In genomic region chr10:102743588-102744373, GRCh38 we compare ENCODE assay signal across 8 cellular contexts. TPM values are rescaled to one million over a fixed set of nuclear protein-coding genes. Genes with fewer than 3 reads are reported as not detected.
DNase-seq lines count a peak whose midpoint lies in the region; ATAC-seq, FAIRE-seq and TF ChIP-seq lines count a peak whose summit lies in the region.

Gene WBP1L, plus strand, starts transcription at chr10:102743948. Its CDS starts 106 bp downstream, at chr10:102744054.

- POLR2A ChIA-PET in AG04450 (lab: Yijun Ruan, JAX) = interaction anchor here (0.7 to 1.4 kb wide), 8 partner anchors 9 to 80 kb away, joined by 3 to 7 read pairs (median 4); partner anchors contain the start of genes ARL3 and SFXN2

- peaks cover 5 to 6% of the 10 kb centered on the region in 2 donors for H3K4me1 ChIP-seq in small intestine (ENCODE audit: control insufficient read depth in 2 of 2, insufficient read depth in 1 of 2, low read depth in 1 of 2, low read length in 1 of 2)

- no peaks in the 10 kb centered on the region for H3K36me3 ChIP-seq in bronchial epithelial cell (ENCODE audit: control insufficient read depth, insufficient read depth, low read length)
- no peaks in the 10 kb centered on the region for H3K36me3 ChIP-seq in small intestine (ENCODE audit: control insufficient read depth in 2 of 2, insufficient read depth in 2 of 2, low read length in 2 of 2)

- peak; percentile 96 for ATAC-seq in GM18907 (IDR thresholded peaks at IDR 0.05; ENCODE audit: unreplicated experiment)
- peak; percentile 98 for ATAC-seq in HG03159 (IDR thresholded peaks at IDR 0.05; ENCODE audit: unreplicated experiment)

- DNase-seq in AG04450 (ENCODE audit: low read depth, low spot score) (peak; percentile 99), NCI-H2227 treated with DMSO at 0.1 percent for 48 hours (lab: John Stamatoyannopoulos, UW) (peak; percentile 94), bronchial epithelial cell (ENCODE audit: low read depth) (peak; percentile 99), iPS-NIHi11 (ENCODE audit: low spot score) (peak; percentile 98), small intestine (peak; percentile 100)

- WGBS in small intestine, 3 donors = 1% methylated on average over 31 to 37 of the region's 37 CpGs

- FAIRE-seq in bronchial epithelial cell (lab: Jason Lieb, UNC) = no peak
- peak; percentile 94 for FAIRE-seq in small intestine (lab: Jason Lieb, UNC)

- H3K27me3 ChIP-seq in AG04450 (ENCODE audit: control insufficient read depth, insufficient read depth, low read length) (no peaks in the 10 kb centered on the region), bronchial epithelial cell (ENCODE audit: control insufficient read depth, insufficient read depth, low read length) (no peaks in the 10 kb centered on the region), small intestine (ENCODE audit: control insufficient read depth in 2 of 2, insufficient read depth in 2 of 2, low read length in 2 of 2) (no peaks in the 10 kb centered on the region)

- H3K4me3 ChIP-seq in AG04450 (ENCODE audit: low read depth, low read length) (peak within 1 kb of the TSS; percentile 97), WI38 (ENCODE audit: low read depth, low read length) (peak within 1 kb of the TSS; percentile 99), bronchial epithelial cell (ENCODE audit: low read depth, low read length) (peak within 1 kb of the TSS; percentile 98), small intestine (ENCODE audit: low read depth in 1 of 2, low read length in 2 of 2) (peak within 1 kb of the TSS; percentile 75 to 77)

- no peak within 1 kb of the TSS for H3K27ac ChIP-seq in AG04450 (ENCODE audit: low read depth, low read length)
- peak within 1 kb of the TSS; percentile 12 to 71 for H3K27ac ChIP-seq in small intestine (ENCODE audit: low read depth in 1 of 2, low read length in 1 of 2)

- H3K9me3 ChIP-seq in AG04450 (ENCODE audit: control insufficient read depth, insufficient read depth, low read length) = no peaks in the 10 kb centered on the region
- no peaks in the 10 kb centered on the region for H3K9me3 ChIP-seq in small intestine (ENCODE audit: control insufficient read depth, low read depth)

- no peak for TF ChIP-seq CTCF in AG04450 (IDR thresholded peaks at IDR 0.05; ENCODE audit: low read depth, low read length)
- TF ChIP-seq CTCF in WI38 (IDR thresholded peaks at IDR 0.05; ENCODE audit: low read depth, low read length) = no peak
- TF ChIP-seq CTCF in bronchial epithelial cell (IDR thresholded peaks at IDR 0.05; ENCODE audit: insufficient read depth, low read length, severe bottlenecking) = no peak

- CTCF ChIA-PET in AG04450 (lab: Charles Lee) = interaction anchor here (0.9 to 2.3 kb wide), 2 partner anchors 9 to 158 kb away, joined by 3 to 9 read pairs; no protein-coding TSS in a partner anchor

RNA-seq across cellular contexts. Expression of gene WBP1L, which starts in this region (rescaled TPM):
- 27.6 and 28.1 TPM in 2 replicates for polyA plus RNA-seq in AG04450 (2011; rRNA removed)
- polyA minus RNA-seq in AG04450 (2011; rRNA and poly(A)+ RNA removed) = 45.1 and 54.2 TPM in 2 replicates
- total RNA-seq in bronchial epithelial cell = 26.1 and 36.4 TPM in 2 replicates
- 10 to 100 TPM; 15.2 to 29.9 (median 16.8) TPM for polyA plus RNA-seq in small intestine
